1 cellular context compared by ENCODE assay signal in genomic region chr1:75233302-75233929, GRCh38.
TF ChIP-seq lines count a peak whose summit lies in the region.

No MANE protein-coding gene starts in this region.

TF ChIP-seq in WTC11, 78 proteins besides CTCF, POLR2A, EP300 and RAD21 (continued from another document):
- TF ChIP-seq IRF2 (CRISPR knock-in tag; IDR thresholded peaks at IDR 0.05; ENCODE audit: borderline replicate concordance, low read depth) (no peak), CREB1 (CRISPR knock-in tag; IDR thresholded peaks at IDR 0.05) (no peak), ZNF232 (CRISPR knock-in tag; IDR thresholded peaks at IDR 0.05) (no peak), RELA (CRISPR knock-in tag; IDR thresholded peaks at IDR 0.05; ENCODE audit: borderline replicate concordance) (no peak)
- TF ChIP-seq, protein P1, sequence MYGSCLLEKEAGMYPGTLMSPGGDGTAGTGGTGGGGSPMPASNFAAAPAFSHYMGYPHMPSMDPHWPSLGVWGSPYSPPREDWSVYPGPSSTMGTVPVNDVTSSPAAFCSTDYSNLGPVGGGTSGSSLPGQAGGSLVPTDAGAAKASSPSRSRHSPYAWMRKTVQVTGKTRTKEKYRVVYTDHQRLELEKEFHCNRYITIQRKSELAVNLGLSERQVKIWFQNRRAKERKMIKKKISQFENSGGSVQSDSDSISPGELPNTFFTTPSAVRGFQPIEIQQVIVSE (CRISPR knock-in tag; IDR thresholded peaks at IDR 0.05; ENCODE audit: borderline replicate concordance): no peak
